In the genomic region with DNA sequence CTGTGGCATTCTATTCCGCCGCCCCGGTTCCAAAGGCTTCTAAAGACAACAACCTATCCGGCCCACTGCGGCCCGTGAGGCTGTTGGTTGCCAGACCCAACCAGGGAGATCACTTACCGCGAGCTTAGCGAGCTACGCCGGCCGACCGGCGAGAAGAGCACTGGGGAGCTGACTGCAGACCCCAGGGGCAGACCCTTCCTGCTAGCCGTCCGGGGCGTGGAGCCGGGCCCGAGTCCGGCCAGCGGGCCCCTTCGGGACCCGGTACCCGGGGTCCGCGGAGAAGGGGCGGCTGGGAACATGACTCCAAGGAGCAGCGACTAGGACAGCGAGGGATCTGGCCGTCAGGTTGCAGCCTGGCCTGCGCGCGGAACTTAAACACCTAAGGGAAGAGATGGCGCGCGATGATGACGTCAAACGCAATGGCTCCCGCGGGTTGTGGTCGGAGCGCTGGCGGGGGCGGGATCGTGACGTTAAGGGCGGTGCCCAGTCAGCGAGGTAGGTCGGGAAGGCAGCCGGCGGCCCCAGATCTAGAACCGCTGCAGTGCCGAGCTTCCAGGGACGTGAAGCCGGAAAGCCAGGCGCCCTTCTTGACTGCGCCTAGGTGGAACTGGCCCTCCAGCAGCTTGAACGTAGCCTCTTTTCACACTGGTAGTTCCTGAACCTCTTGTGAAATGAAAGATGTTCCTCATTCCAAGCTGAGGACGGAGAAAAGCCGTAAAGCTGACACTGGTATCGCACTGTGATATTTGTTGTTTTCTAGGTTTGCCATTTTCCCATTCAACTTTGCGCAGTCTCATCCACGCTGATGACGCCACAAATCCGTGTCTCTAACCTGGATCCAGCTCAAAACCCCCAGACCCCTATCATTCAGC, we compare ENCODE assay signal across 8 cellular contexts. TPM values are rescaled to one million over a fixed set of nuclear protein-coding genes. Genes with fewer than 3 reads are reported as not detected.
DNase-seq lines count a peak whose midpoint lies in the region; ATAC-seq, FAIRE-seq and TF ChIP-seq lines count a peak whose summit lies in the region.

A gene (minus strand): TSS at position 391 of the 872 bp plus-strand sequence. CDS start 92 bp downstream, at position 299.

- TF ChIP-seq POLR2A in H1 (IDR thresholded peaks at IDR 0.05; ENCODE audit: control extremely low read depth in 1 of 2, low read depth in 2 of 2, low read length in 2 of 2) = peak; percentile 95 to 99

- H3K27ac ChIP-seq in H1 (ENCODE audit: low read depth, low read length) = peak within 1 kb of the TSS; percentile 94
- H3K27ac ChIP-seq in mesenchymal stem cell (ENCODE audit: low read length, poor library complexity, severe bottlenecking) = peak within 1 kb of the TSS; percentile 80

- H3K18ac ChIP-seq in H1 (ENCODE audit: extremely low read depth, low read length) (peak within 1 kb of the TSS; percentile 95; the same call in 1 of the 2 replicates), mesenchymal stem cell (ENCODE audit: low read depth in 1 of 2, low read length in 2 of 2) (peak within 1 kb of the TSS; percentile 74 to 83)

- H2BK12ac ChIP-seq in H1 (ENCODE audit: low read depth, low read length) = peak within 1 kb of the TSS; percentile 33; the same call in 1 of the 2 replicates
- H2BK12ac ChIP-seq in mesenchymal stem cell (ENCODE audit: low read length in 2 of 2) = no peak within 1 kb of the TSS

- peaks cover 11% of the 10 kb centered on the region for H3K23me2 ChIP-seq in H1 (ENCODE audit: low read depth, low read length)

- CTCF ChIA-PET in H1 (lab: Charles Lee; ENCODE audit: partially characterized antibody) = interaction anchor here (0.7 to 1.5 kb wide), 4 partner anchors 10 to 855 kb away, joined by 3 to 10 read pairs (median 4); no protein-coding TSS in a partner anchor

- 5% methylated on average over 61 of the region's 65 CpGs; no CpG with 5 or more reads in 1 of the 2 experiments for WGBS in H1 (ENCODE audit: extremely low coverage in 1 of 2, insufficient coverage in 1 of 2, insufficient read length in 1 of 2, insufficient replicate concordance in 2 of 2, low coverage in 1 of 2, low lambda C conversion rate in 2 of 2, missing lambda C conversion rate in 1 of 2), 2 experiments
- 3% methylated on average over 65 of the region's 65 CpGs for WGBS in mesenchymal stem cell

- no peak for TF ChIP-seq EP300 in H1 (IDR thresholded peaks at IDR 0.05; ENCODE audit: borderline replicate concordance in 1 of 2, low read depth in 2 of 2, low read length in 2 of 2)

- H3K79me1 ChIP-seq in H1 (ENCODE audit: low read depth, low read length) = no peaks in the 10 kb centered on the region; the same call in none of the 2 replicates
- H3K79me1 ChIP-seq in mesenchymal stem cell (replicated peaks; ENCODE audit: low read length, poor library complexity, severe bottlenecking) = peaks cover 12% of the 10 kb centered on the region

- peaks cover 6 to 27% of the 10 kb centered on the region in 2 experiments; a peak in 3 of 4 replicates for H3K79me2 ChIP-seq in H1 (ENCODE audit: control insufficient read depth in 1 of 2, insufficient read depth in 2 of 2, low read length in 2 of 2)

- H3K36me3 ChIP-seq in H1 (ENCODE audit: control insufficient read depth in 2 of 4, insufficient read depth in 4 of 4, low read length in 3 of 4) (peaks cover 0 to 14% (median 1%) of the 10 kb centered on the region in 4 experiments; a peak in 3 of 8 replicates), mesenchymal stem cell (ENCODE audit: control insufficient read depth in 1 of 2, insufficient read depth in 2 of 2, low read depth in 1 of 2, low read length in 2 of 2) (peaks cover 3 to 13% of the 10 kb centered on the region in 2 experiments)

- peak within 1 kb of the TSS; percentile 73 for H4K5ac ChIP-seq in H1 (ENCODE audit: insufficient read length, low read depth, low read length)

- H3K23ac ChIP-seq in H1 (ENCODE audit: insufficient read length) = no peak within 1 kb of the TSS
- H3K23ac ChIP-seq in mesenchymal stem cell (ENCODE audit: low read length in 2 of 2) = no peak within 1 kb of the TSS

- H4K8ac ChIP-seq in H1 (ENCODE audit: extremely low read depth, insufficient read depth, low read length) (peak within 1 kb of the TSS; percentile 98; the same call in 1 of the 2 replicates), mesenchymal stem cell (ENCODE audit: low read length) (peak within 1 kb of the TSS; percentile 83)

- no peak for TF ChIP-seq CTCF in H1 (IDR thresholded peaks at IDR 0.05; ENCODE audit: control extremely low read depth in 1 of 3, insufficient read depth in 1 of 3, low read depth in 1 of 3, low read length in 3 of 3)

- H3K14ac ChIP-seq in H1 (ENCODE audit: insufficient read length) = peak within 1 kb of the TSS; percentile 90
- H3K14ac ChIP-seq in mesenchymal stem cell (ENCODE audit: low read length in 2 of 2) = no peak within 1 kb of the TSS

- TF ChIP-seq RAD21 in H1 (IDR thresholded peaks at IDR 0.05 in 1 of 2, conservative IDR thresholded peaks at IDR 0.05 in 1 of 2; ENCODE audit: low read depth in 2 of 2, low read length in 2 of 2) = no peak

- POLR2A ChIA-PET in H1 (lab: Charles Lee; ENCODE audit: partially characterized antibody) = interaction anchor here (0.7 to 2.2 kb wide), 24 partner anchors 9 to 279 kb away, joined by 3 to 13 read pairs (median 4); a partner anchor contains a TSS

- peak within 1 kb of the TSS; percentile 99 for H2AFZ ChIP-seq in H1 (ENCODE audit: low read length)
- H2AFZ ChIP-seq in mesenchymal stem cell (ENCODE audit: low read depth, low read length) = peak within 1 kb of the TSS; percentile 67

- H4K20me1 ChIP-seq in H1 (replicated peaks in 1 of 2; ENCODE audit: control insufficient read depth in 1 of 2, insufficient read depth in 2 of 2, low read length in 2 of 2) = no peaks in the 10 kb centered on the region

- peak within 1 kb of the TSS; percentile 93 to 95 for H3K4me2 ChIP-seq in H1 (ENCODE audit: insufficient read depth in 1 of 2, low read depth in 2 of 2, low read length in 2 of 2)
- peak within 1 kb of the TSS; percentile 80 for H3K4me2 ChIP-seq in mesenchymal stem cell (ENCODE audit: low read length, poor library complexity, severe bottlenecking)

- H4K91ac ChIP-seq in H1 (replicated peaks; ENCODE audit: insufficient read length, low read length) (peak within 1 kb of the TSS; percentile 75), mesenchymal stem cell (ENCODE audit: low read length) (peak within 1 kb of the TSS; percentile 36)

- H3K4me1 ChIP-seq in H1 (replicated peaks in 1 of 4; ENCODE audit: control insufficient read depth in 3 of 4, insufficient read depth in 4 of 4, low read length in 3 of 4) (peaks cover 0 to 5% (median 3%) of the 10 kb centered on the region in 4 experiments; a peak in 6 of 7 replicates), mesenchymal stem cell (ENCODE audit: control insufficient read depth, insufficient read depth, low read depth, low read length) (peaks cover 7% of the 10 kb centered on the region)

- H2BK15ac ChIP-seq in H1 (ENCODE audit: low read length) (no peak within 1 kb of the TSS), mesenchymal stem cell (ENCODE audit: low read depth, poor library complexity, severe bottlenecking) (no peak within 1 kb of the TSS)

- FAIRE-seq in HTR-8/SVneo (lab: Jason Lieb, UNC) = peak; percentile 94
- no peak for FAIRE-seq in H1 (lab: Jason Lieb, UNC)

- H2BK5ac ChIP-seq in H1 (ENCODE audit: low read depth, low read length) (peak within 1 kb of the TSS; percentile 71), mesenchymal stem cell (ENCODE audit: low read depth, low read length, poor library complexity, severe bottlenecking) (no peak within 1 kb of the TSS)

- H2AK5ac ChIP-seq in H1 (ENCODE audit: low read depth, low read length) (peak within 1 kb of the TSS; percentile 70; the same call in 1 of the 2 replicates), mesenchymal stem cell (ENCODE audit: low read length, severe bottlenecking) (no peak within 1 kb of the TSS)

- peak within 1 kb of the TSS; percentile 52 for H2BK120ac ChIP-seq in H1 (replicated peaks; ENCODE audit: low read depth, low read length)
- no peak within 1 kb of the TSS for H2BK120ac ChIP-seq in mesenchymal stem cell (ENCODE audit: low read depth, low read length)

- H3K4ac ChIP-seq in H1 (replicated peaks; ENCODE audit: insufficient read length, low read depth, low read length) = peak within 1 kb of the TSS; percentile 10
- H3K4ac ChIP-seq in mesenchymal stem cell (ENCODE audit: low read depth in 1 of 2, low read length in 2 of 2) = peak within 1 kb of the TSS; percentile 39 to 62

- H3K9ac ChIP-seq in H1 (replicated peaks in 1 of 4; ENCODE audit: extremely low read depth in 1 of 4, low read depth in 3 of 4, low read length in 3 of 4) = peak within 1 kb of the TSS; percentile 89 to 98 (median 96)
- peak within 1 kb of the TSS; percentile 97 for H3K9ac ChIP-seq in mesenchymal stem cell (ENCODE audit: low read length)

- no peak within 1 kb of the TSS for H3K56ac ChIP-seq in H1 (replicated peaks; ENCODE audit: insufficient read length, low read depth, low read length)

- H3K9me3 ChIP-seq in H1 (ENCODE audit: insufficient read depth in 2 of 2, low read depth in 1 of 2, low read length in 1 of 2) (no peaks in the 10 kb centered on the region), mesenchymal stem cell (ENCODE audit: control insufficient read depth, low read length) (no peaks in the 10 kb centered on the region)

- peak; percentile 97 for DNase-seq in COLO829 (ENCODE audit: low spot score)
- DNase-seq in HTR-8/SVneo (ENCODE audit: insufficient read length, low spot score) = peak; percentile 96
- DNase-seq in NOMO-1 treated with dmso at 0.1 percent for 144 hours (lab: John Stamatoyannopoulos, UW; ENCODE audit: unreplicated experiment) = peak; percentile 96
- DNase-seq in activated CD8-positive, alpha-beta memory T cell treated with anti-CD3 and anti-CD28 coated beads for 48 hours (ENCODE audit: low read depth in 2 of 3, low spot score in 2 of 3) = peak; percentile 93 to 100 (median 99)
- DNase-seq in H1 (ENCODE audit: low read depth in 1 of 2, low spot score in 2 of 2) = peak; percentile 93 to 99
- peak; percentile 98 for DNase-seq in mesenchymal stem cell
- DNase-seq in stimulated activated CD8-positive, alpha-beta memory T cell treated with anti-CD3 and anti-CD28 coated beads, Interleukin-12 subunit alpha, Interleukin-12 subunit beta, amount 100 ng/mL, for 4 hours (ENCODE audit: low read depth) = peak; percentile 98

- H2BK20ac ChIP-seq in H1 (ENCODE audit: low read length) = no peak within 1 kb of the TSS

- H3K4me3 ChIP-seq in H1 (ENCODE audit: extremely low read depth in 1 of 4, insufficient read depth in 2 of 4, low read depth in 3 of 4, low read length in 4 of 4) = peak within 1 kb of the TSS; percentile 90 to 100 (median 95)
- H3K4me3 ChIP-seq in mesenchymal stem cell (ENCODE audit: insufficient read depth in 1 of 2, low read depth in 1 of 2, low read length in 2 of 2) = peak within 1 kb of the TSS; percentile 68 to 97

- ATAC-seq in GM21367 (IDR thresholded peaks at IDR 0.05; ENCODE audit: unreplicated experiment) = peak; percentile 87

- H3K27me3 ChIP-seq in H1 (replicated peaks in 1 of 4; ENCODE audit: control insufficient read depth in 3 of 4, extremely low read depth in 1 of 4, insufficient read depth in 3 of 4, low read length in 3 of 4) (no peaks in the 10 kb centered on the region), mesenchymal stem cell (ENCODE audit: control insufficient read depth in 1 of 2, insufficient read depth in 1 of 2, low read length in 2 of 2) (no peaks in the 10 kb centered on the region)

RNA-seq across cellular contexts. Expression of the gene that starts here (rescaled TPM):
- 67.6 and 72.1 TPM in 2 replicates for total RNA-seq in H1 (2021; fragmentation: NEBNext Ultra II Directional; extraction: Animal tissue kit (Norgen Biotek cat#: 25700))
- 20.6 and 21.2 TPM in 2 replicates for polyA plus RNA-seq in H1 (2011; rRNA removed)
- polyA plus RNA-seq in H1 (2011; cell fraction: cytosol; rRNA removed) = 21.4 TPM
- polyA plus RNA-seq in H1 (2011; cell fraction: nucleus; rRNA removed) = 54.9 TPM
- polyA plus RNA-seq in H1 (2012, experiment 1 of 2) = 23.6 to 33.8 TPM (median 29.6 TPM) in 4 replicates
- polyA plus RNA-seq in H1 (2012, experiment 2 of 2) = 3.7 TPM
- 24.7 TPM for polyA plus RNA-seq in H1 (2013, experiment 1 of 2)
- polyA plus RNA-seq in H1 (2013, experiment 2 of 2) = 23.2 TPM
- polyA minus RNA-seq in H1 (2011; rRNA and poly(A)+ RNA removed) = 56.7 and 83.9 TPM in 2 replicates
- polyA minus RNA-seq in H1 (2011; cell fraction: cytosol; rRNA and poly(A)+ RNA removed) = 29.9 TPM
- 39.1 TPM for polyA minus RNA-seq in H1 (2011; cell fraction: nucleus; rRNA and poly(A)+ RNA removed)
- polyA plus RNA-seq in mesenchymal stem cell (2013, experiment 1 of 2) = 11.6 TPM
- polyA plus RNA-seq in mesenchymal stem cell (2013, experiment 2 of 2) = 11.8 TPM

Comparison
In these comparisons a context has a peak if more than half of its experiments do, and no peak if none do; other contexts are left out.
1. Peak in every context shown above with its lines: DNase-seq, ATAC-seq, H3K4me3 ChIP-seq and H3K27ac ChIP-seq.